ENCODE assay signal across 7 cellular contexts in the genomic region with DNA sequence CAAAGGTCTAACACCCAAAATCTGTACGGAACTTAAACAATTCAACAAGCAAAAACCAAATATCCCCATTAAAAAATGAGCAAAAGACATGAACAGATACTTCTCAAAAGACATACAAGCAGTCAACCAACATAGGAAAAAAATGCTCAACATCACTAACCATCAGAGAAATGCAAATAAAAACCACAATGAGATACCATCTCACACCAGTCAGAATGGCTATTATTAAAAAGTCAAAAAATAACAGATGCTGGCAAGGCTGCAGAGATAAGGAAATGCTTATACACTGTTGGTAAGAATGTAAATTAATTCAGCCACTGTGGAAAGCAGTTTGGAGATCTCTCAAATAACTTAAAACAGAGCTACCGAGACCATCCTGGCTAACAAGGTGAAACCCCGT. TPM values are rescaled to one million over a fixed set of nuclear protein-coding genes. Genes with fewer than 3 reads are reported as not detected.
DNase-seq lines count a peak whose midpoint lies in the region; ATAC-seq and TF ChIP-seq lines count a peak whose summit lies in the region.
"Not testable (repeated sequence)": the region's sequence is repeated elsewhere in the genome, so short reads cannot be mapped to it uniquely, and the experiment has no call there.

No MANE protein-coding gene starts in this region.

- not testable (repeated sequence) for H2AFZ ChIP-seq in GM23338; KMS-11 (ENCODE audit: low read depth)

- not testable (repeated sequence) for H3K9ac ChIP-seq in KMS-11

- peaks cover 22% of the 10 kb centered on the region for H3K4me1 Mint-ChIP-seq in GM23338
- H3K4me1 Mint-ChIP-seq in activated CD8-positive, alpha-beta T cell treated with anti-CD3 and anti-CD28 coated beads for 36 hours (ENCODE audit: low read depth): peaks cover 28% of the 10 kb centered on the region
- H3K4me1 Mint-ChIP-seq in memory B cell: peaks cover 56% of the 10 kb centered on the region

- H3K27me3 Mint-ChIP-seq in GM23338 (ENCODE audit: insufficient read depth, low read depth, poor library complexity); activated CD8-positive, alpha-beta T cell treated with anti-CD3 and anti-CD28 coated beads for 36 hours; memory B cell: not testable (repeated sequence)

- not testable (repeated sequence) for H3K4me2 ChIP-seq in GM23338
- peak overlapping the region; percentile 27 for H3K4me2 ChIP-seq in KMS-11

- H3K36me3 Mint-ChIP-seq in GM23338 (ENCODE audit: low read depth): peaks cover 14% of the 10 kb centered on the region
- peaks cover 49% of the 10 kb centered on the region for H3K36me3 Mint-ChIP-seq in activated CD8-positive, alpha-beta T cell treated with anti-CD3 and anti-CD28 coated beads for 36 hours (ENCODE audit: low read depth)
- not testable (repeated sequence) for H3K36me3 Mint-ChIP-seq in memory B cell

- TF ChIP-seq CTCF in GM23338 (conservative IDR thresholded peaks at IDR 0.05; ENCODE audit: low read depth in 2 of 2); KMS-11 (conservative IDR thresholded peaks at IDR 0.05; ENCODE audit: low read depth, low read length); activated CD8-positive, alpha-beta T cell treated with anti-CD3 and anti-CD28 coated beads for 36 hours (IDR thresholded peaks at IDR 0.05): not testable (repeated sequence)

- DNase-seq in GM23338 (ENCODE audit: low spot score); activated CD8-positive, alpha-beta T cell treated with anti-CD3 and anti-CD28 coated beads for 36 hours: not testable (repeated sequence)
- peak in 1 of 2 donors; percentile 16 for DNase-seq in memory B cell (ENCODE audit: low spot score in 2 of 2)

- H3K79me2 ChIP-seq in GM23338 (replicated peaks; ENCODE audit: insufficient read depth) (peaks cover 43% of the 10 kb centered on the region), KMS-11 (ENCODE audit: insufficient read depth, low read depth) (peaks cover 45% of the 10 kb centered on the region)

- POLR2A ChIA-PET in activated CD8-positive, alpha-beta T cell treated with anti-CD3 and anti-CD28 coated beads for 36 hours (lab: Charles Lee): not testable (repeated sequence)

- ATAC-seq in GM18502 (IDR thresholded peaks at IDR 0.05; ENCODE audit: poor library complexity, unreplicated experiment) (peak; percentile 57), GM19035 (IDR thresholded peaks at IDR 0.05; ENCODE audit: unreplicated experiment) (peak; percentile 37), HG03045 (IDR thresholded peaks at IDR 0.05; ENCODE audit: unreplicated experiment) (peak; percentile 48), memory B cell (ENCODE audit: low read depth) (peak; percentile 68)
- ATAC-seq in GM23338; activated CD8-positive, alpha-beta T cell treated with anti-CD3 and anti-CD28 coated beads for 36 hours: not testable (repeated sequence)

- H3K4me1 ChIP-seq in GM23338 (ENCODE audit: insufficient read depth) (peaks cover 25% of the 10 kb centered on the region; the same call in 1 of the 2 replicates), KMS-11 (ENCODE audit: low read depth, poor library complexity, severe bottlenecking) (peaks cover 97% of the 10 kb centered on the region)

- H3K36me3 ChIP-seq in GM23338 (ENCODE audit: insufficient read depth); KMS-11 (ENCODE audit: insufficient read depth): not testable (repeated sequence)

- intact Hi-C loops in activated CD8-positive, alpha-beta T cell treated with anti-CD3 and anti-CD28 coated beads for 36 hours (cut with micrococcal nuclease): not testable (repeated sequence)

- not testable (repeated sequence) for H3K27ac ChIP-seq in GM23338 (ENCODE audit: low read depth)
- peak overlapping the region; percentile 19; the same call in 1 of the 2 replicates for H3K27ac ChIP-seq in KMS-11

- not testable (repeated sequence) for H4K20me1 ChIP-seq in GM23338 (replicated peaks; ENCODE audit: insufficient read depth); KMS-11 (ENCODE audit: insufficient read depth)

- not testable (repeated sequence) for H3K4me3 ChIP-seq in GM23338; KMS-11 (IDR thresholded peaks at IDR 0.05; ENCODE audit: insufficient read depth, low read depth, low read length)

- peak overlapping the region; percentile 80 for H3K27ac Mint-ChIP-seq in GM23338
- H3K27ac Mint-ChIP-seq in activated CD8-positive, alpha-beta T cell treated with anti-CD3 and anti-CD28 coated beads for 36 hours: peak overlapping the region; percentile 28
- peak overlapping the region; percentile 58 for H3K27ac Mint-ChIP-seq in memory B cell

- H3F3A ChIP-seq in GM23338 (replicated peaks; ENCODE audit: low read depth): not testable (repeated sequence)

- CTCF ChIA-PET in activated CD8-positive, alpha-beta T cell treated with anti-CD3 and anti-CD28 coated beads for 36 hours (lab: Charles Lee): not testable (repeated sequence)

- not testable (repeated sequence) for H3K9me2 ChIP-seq in GM23338 (ENCODE audit: insufficient read depth)

- H3K4me3 Mint-ChIP-seq in GM23338; activated CD8-positive, alpha-beta T cell treated with anti-CD3 and anti-CD28 coated beads for 36 hours: not testable (repeated sequence)
- peak overlapping the region; percentile 72 for H3K4me3 Mint-ChIP-seq in memory B cell

- H3K27me3 ChIP-seq in GM23338 (ENCODE audit: insufficient read depth); KMS-11 (ENCODE audit: insufficient read depth, low read depth): not testable (repeated sequence)

- H3K9me3 Mint-ChIP-seq in GM23338; activated CD8-positive, alpha-beta T cell treated with anti-CD3 and anti-CD28 coated beads for 36 hours; memory B cell: not testable (repeated sequence)

RNA-seq across cellular contexts. Expression of gene MRPS27, which starts 21.9 kb away (rescaled TPM):
- 128 and 141 TPM in 2 replicates for total RNA-seq in GM23338 (2014; rRNA removed; shearing (Covaris generic))
- polyA plus RNA-seq in GM23338 (2016; fragmentation: Nextera tagmentation; extraction: Ambion mirVana): 53.2 TPM in 2 replicates
- 10 to 100 TPM; 91.5 to 99.1 TPM for total RNA-seq in activated CD8-positive, alpha-beta T cell treated with anti-CD3 and anti-CD28 coated beads for 36 hours

RNA-seq across cellular contexts. Expression of gene PTCD2, which starts 22.0 kb away (rescaled TPM):
- total RNA-seq in GM23338 (2014; rRNA removed; shearing (Covaris generic)): 11.3 and 14.5 TPM in 2 replicates
- 4.3 and 8.8 TPM in 2 replicates for polyA plus RNA-seq in GM23338 (2016; fragmentation: Nextera tagmentation; extraction: Ambion mirVana)
- total RNA-seq in activated CD8-positive, alpha-beta T cell treated with anti-CD3 and anti-CD28 coated beads for 36 hours: 10 to 100 TPM; 10.9 to 11.7 TPM

Comparison
In these comparisons a context has a peak if more than half of its experiments do, and no peak if none do; other contexts are left out.
1. H3K27ac Mint-ChIP-seq: peak in every context shown above with its lines; median percentile 80 in GM23338; 58 in memory B cell; 28 in activated CD8-positive, alpha-beta T cell treated with anti-CD3 and anti-CD28 coated beads for 36 hours.